8 cellular contexts compared by ENCODE assay signal in the genomic region with DNA sequence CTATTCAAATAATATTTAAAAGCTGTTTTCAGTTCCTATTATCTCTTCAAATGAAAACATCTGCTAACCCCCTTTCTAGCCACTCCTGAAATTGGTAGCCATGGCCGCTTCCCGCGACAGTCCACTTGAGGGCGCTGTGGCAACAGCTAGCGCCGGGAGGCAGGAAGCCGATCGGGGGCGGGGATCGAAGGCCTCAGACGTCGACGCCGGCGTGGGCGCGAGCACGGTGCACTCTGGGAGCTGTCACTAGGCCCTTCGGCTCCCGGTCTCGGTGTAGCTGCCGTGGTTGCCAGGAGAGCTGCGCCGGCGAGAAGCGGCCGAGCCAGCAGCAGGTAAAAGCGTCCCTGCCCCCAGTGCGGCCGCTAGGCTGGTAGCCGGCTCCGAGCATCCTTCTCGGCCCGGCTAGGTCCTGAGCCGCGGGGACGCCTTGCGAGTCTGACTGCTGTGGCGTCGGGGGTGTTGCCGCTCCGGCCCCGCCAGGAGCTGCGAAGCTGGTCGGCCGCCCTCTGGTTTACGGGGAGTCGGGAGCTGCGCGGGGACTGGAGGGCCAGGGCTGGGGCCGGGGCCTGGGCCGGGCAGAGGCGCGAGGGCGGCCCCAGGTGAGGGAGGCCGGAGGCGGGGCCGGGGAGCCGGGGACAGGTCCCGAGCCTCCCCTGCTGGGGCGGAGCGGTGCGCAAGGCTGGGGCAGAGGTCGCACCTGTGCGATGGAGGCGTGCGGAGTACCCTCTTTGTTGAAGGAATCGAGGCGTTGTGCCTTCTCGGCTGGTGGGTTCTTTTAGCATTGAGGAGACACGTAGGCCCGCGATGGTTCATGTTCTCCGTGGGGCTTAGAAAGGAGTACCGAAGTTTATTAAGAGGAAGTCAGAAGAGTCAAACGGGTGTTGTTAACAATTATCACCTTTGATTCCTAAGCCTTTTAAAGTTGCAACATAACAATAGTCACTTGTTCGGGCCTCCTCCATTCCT. TPM values are rescaled to one million over a fixed set of nuclear protein-coding genes. Genes with fewer than 3 reads are reported as not detected.
DNase-seq lines count a peak whose midpoint lies in the region; ATAC-seq lines count a peak whose summit lies in the region.

A gene with protein sequence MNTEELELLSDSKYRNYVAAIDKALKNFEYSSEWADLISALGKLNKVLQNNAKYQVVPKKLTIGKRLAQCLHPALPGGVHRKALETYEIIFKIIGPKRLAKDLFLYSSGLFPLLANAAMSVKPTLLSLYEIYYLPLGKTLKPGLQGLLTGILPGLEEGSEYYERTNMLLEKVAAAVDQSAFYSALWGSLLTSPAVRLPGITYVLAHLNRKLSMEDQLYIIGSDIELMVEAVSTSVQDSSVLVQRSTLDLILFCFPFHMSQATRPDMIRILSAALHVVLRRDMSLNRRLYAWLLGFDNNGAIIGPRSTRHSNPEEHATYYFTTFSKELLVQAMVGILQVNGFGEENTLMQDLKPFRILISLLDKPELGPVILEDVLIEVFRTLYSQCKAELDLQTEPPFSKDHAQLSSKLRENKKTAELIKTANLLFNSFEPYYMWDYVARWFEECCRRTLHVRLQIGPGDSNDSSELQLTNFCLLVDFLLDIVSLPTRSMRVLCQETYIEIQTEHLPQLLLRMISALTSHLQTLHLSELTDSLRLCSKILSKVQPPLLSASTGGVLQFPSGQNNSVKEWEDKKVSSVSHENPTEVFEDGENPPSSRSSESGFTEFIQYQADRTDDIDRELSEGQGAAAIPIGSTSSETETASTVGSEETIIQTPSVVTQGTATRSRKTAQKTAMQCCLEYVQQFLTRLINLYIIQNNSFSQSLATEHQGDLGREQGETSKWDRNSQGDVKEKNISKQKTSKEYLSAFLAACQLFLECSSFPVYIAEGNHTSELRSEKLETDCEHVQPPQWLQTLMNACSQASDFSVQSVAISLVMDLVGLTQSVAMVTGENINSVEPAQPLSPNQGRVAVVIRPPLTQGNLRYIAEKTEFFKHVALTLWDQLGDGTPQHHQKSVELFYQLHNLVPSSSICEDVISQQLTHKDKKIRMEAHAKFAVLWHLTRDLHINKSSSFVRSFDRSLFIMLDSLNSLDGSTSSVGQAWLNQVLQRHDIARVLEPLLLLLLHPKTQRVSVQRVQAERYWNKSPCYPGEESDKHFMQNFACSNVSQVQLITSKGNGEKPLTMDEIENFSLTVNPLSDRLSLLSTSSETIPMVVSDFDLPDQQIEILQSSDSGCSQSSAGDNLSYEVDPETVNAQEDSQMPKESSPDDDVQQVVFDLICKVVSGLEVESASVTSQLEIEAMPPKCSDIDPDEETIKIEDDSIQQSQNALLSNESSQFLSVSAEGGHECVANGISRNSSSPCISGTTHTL (N-terminal part only) (plus strand): TSS at position 224 of the 966 bp plus-strand sequence. CDS start 29,307 bp downstream, outside the sequence.

- peaks cover 40% of the 10 kb centered on the region for H3K4me1 ChIP-seq in mononuclear cell (ENCODE audit: insufficient read depth, low read length)

- no peaks in the 10 kb centered on the region for H3K9me3 ChIP-seq in mononuclear cell (ENCODE audit: low read depth, low read length)

- H3K4me3 Mint-ChIP-seq in IgD-negative memory B cell, result peak within 1 kb of the TSS; percentile 93 to 99 (median 97)

- no peaks in the 10 kb centered on the region for H3K27me3 Mint-ChIP-seq in IgD-negative memory B cell

- peak within 1 kb of the TSS; percentile 80 for H3K4me3 ChIP-seq in mononuclear cell (ENCODE audit: low read length)

- peaks cover 32 to 42% (median 36%) of the 10 kb centered on the region in 3 donors for H3K4me1 Mint-ChIP-seq in IgD-negative memory B cell

- ATAC-seq in GM21529 (IDR thresholded peaks at IDR 0.05; ENCODE audit: unreplicated experiment), result peak; percentile 81

- H3K27me3 ChIP-seq in mononuclear cell (ENCODE audit: insufficient read depth, low read length), result no peaks in the 10 kb centered on the region

- no peaks in the 10 kb centered on the region for H3K36me3 Mint-ChIP-seq in IgD-negative memory B cell

- DNase-seq in DMS153 treated with DMSO at 0.1 percent for 48 hours (lab: John Stamatoyannopoulos, UW; ENCODE audit: unreplicated experiment) (peak; percentile 99), OCI-M1 (lab: John Stamatoyannopoulos, UW) (peak; percentile 99), activated T-cell treated with anti-CD3 and anti-CD28 coated beads for 4 hours (peak; percentile 98), epidermal melanocyte (ENCODE audit: insufficient read length, low spot score) (peak; percentile 72)
- DNase-seq in stimulated activated CD8-positive, alpha-beta memory T cell treated with anti-CD3 and anti-CD28 coated beads, Interleukin-4, amount 100 ng/mL, for 1 hour (ENCODE audit: low read depth in 2 of 2, low spot score in 1 of 2), result peak; percentile 87 to 91

- peak within 1 kb of the TSS; percentile 95 to 97 (median 97) for H3K27ac Mint-ChIP-seq in IgD-negative memory B cell

- no peaks in the 10 kb centered on the region for H3K9me3 Mint-ChIP-seq in IgD-negative memory B cell

RNA-seq across cellular contexts. Expression of the gene that starts here (rescaled TPM):
- 4.9 TPM for polyA plus RNA-seq in IgD-negative memory B cell
- 29.0 TPM for total RNA-seq in mononuclear cell

Comparison
In these comparisons a context has a peak if more than half of its experiments do, and no peak if none do; other contexts are left out.
1. Peak in every context shown above with its lines: DNase-seq, ATAC-seq and H3K4me3 ChIP-seq.